ENCODE assay signal across 1 cellular context in the genomic region with DNA sequence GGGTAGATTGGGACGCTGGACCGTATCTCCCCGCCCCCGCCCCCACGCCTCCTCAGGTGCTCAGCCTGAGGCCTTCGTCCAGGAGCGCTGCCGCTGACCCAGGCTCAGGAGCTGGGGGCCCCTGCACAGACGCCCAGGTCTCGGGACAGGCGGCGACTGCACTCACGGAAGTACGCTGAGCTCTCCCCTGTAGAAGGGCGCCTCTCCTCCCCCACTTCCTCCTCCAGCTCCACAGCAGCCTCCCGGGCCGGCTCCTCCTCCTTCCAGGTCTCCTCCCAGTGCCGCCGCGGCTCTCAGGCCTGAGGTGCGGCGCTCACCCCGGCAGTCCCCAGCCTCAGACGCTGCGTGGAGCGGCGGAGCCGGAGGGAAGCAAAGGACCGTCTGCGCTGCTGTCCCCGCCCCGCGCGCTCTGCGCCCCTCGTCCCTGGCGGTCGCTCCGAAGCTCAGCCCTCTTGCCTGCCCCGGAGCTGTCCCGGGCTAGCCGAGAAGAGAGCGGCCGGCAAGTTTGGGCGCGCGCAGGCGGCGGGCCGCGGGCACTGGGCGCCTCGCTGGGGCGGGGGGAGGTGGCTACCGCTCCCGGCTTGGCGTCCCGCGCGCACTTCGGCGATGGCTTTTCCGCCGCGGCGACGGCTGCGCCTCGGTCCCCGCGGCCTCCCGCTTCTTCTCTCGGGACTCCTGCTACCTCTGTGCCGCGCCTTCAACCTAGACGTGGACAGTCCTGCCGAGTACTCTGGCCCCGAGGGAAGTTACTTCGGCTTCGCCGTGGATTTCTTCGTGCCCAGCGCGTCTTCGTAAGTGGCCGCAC.
TF ChIP-seq lines count a peak whose summit lies in the region.

A gene (plus strand): TSS at position 324 of the 805 bp plus-strand sequence. CDS start 283 bp downstream, at position 607.

TF ChIP-seq in HepG2, 621 proteins besides CTCF, POLR2A, EP300 and RAD21 (continued from another document and continues in another):
- TF ChIP-seq, protein P1, sequence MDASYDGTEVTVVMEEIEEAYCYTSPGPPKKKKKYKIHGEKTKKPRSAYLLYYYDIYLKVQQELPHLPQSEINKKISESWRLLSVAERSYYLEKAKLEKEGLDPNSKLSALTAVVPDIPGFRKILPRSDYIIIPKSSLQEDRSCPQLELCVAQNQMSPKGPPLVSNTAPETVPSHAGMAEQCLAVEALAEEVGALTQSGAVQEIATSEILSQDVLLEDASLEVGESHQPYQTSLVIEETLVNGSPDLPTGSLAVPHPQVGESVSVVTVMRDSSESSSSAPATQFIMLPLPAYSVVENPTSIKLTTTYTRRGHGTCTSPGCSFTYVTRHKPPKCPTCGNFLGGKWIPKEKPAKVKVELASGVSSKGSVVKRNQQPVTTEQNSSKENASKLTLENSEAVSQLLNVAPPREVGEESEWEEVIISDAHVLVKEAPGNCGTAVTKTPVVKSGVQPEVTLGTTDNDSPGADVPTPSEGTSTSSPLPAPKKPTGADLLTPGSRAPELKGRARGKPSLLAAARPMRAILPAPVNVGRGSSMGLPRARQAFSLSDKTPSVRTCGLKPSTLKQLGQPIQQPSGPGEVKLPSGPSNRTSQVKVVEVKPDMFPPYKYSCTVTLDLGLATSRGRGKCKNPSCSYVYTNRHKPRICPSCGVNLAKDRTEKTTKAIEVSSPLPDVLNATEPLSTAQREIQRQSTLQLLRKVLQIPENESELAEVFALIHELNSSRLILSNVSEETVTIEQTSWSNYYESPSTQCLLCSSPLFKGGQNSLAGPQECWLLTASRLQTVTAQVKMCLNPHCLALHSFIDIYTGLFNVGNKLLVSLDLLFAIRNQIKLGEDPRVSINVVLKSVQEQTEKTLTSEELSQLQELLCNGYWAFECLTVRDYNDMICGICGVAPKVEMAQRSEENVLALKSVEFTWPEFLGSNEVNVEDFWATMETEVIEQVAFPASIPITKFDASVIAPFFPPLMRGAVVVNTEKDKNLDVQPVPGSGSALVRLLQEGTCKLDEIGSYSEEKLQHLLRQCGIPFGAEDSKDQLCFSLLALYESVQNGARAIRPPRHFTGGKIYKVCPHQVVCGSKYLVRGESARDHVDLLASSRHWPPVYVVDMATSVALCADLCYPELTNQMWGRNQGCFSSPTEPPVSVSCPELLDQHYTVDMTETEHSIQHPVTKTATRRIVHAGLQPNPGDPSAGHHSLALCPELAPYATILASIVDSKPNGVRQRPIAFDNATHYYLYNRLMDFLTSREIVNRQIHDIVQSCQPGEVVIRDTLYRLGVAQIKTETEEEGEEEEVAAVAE (CRISPR knock-in tag; IDR thresholded peaks at IDR 0.05; ENCODE audit: borderline replicate concordance), result no peak; the same call in 1 of the 2 replicates
- TF ChIP-seq MAZ (IDR thresholded peaks at IDR 0.05; ENCODE audit: borderline replicate concordance, low read depth, low read length) (no peak), MAZ (CRISPR knock-in tag; IDR thresholded peaks at IDR 0.05; ENCODE audit: low read depth) (peak; percentile 97), GPN1 (CRISPR knock-in tag; IDR thresholded peaks at IDR 0.05; ENCODE audit: borderline replicate concordance) (no peak), SIN3B (IDR thresholded peaks at IDR 0.05; ENCODE audit: low read length) (0 out of 2 replicates have a peak, but pooled peaks have one; percentile 8), ZNF660 (CRISPR knock-in tag; IDR thresholded peaks at IDR 0.05; ENCODE audit: borderline replicate concordance, low read depth) (peak; percentile 91; the same call in 1 of the 2 replicates), PHB2 (IDR thresholded peaks at IDR 0.05; ENCODE audit: partially characterized antibody) (no peak), RBM22 (optimal IDR thresholded peaks at IDR 0.05; ENCODE audit: low read length) (peak; percentile 82), NR2F2 (IDR thresholded peaks at IDR 0.05; ENCODE audit: borderline replicate concordance, low read depth) (no peak; the same call in 1 of the 2 replicates), ZNF598 (CRISPR knock-in tag; IDR thresholded peaks at IDR 0.05; ENCODE audit: borderline replicate concordance) (peak; percentile 60; the same call in 1 of the 2 replicates), HDAC2 (CRISPR knock-in tag; IDR thresholded peaks at IDR 0.05) (peak; percentile 40; the same call in 1 of the 2 replicates), RBM39 (IDR thresholded peaks at IDR 0.05; ENCODE audit: low read depth, low read length, poor library complexity, severe bottlenecking) (peak; percentile 73), PHF21A (CRISPR knock-in tag; IDR thresholded peaks at IDR 0.05) (peak; percentile 88), ZNF292 (CRISPR knock-in tag; IDR thresholded peaks at IDR 0.05; ENCODE audit: borderline replicate concordance, low read depth) (peak; percentile 99), CBX1 (IDR thresholded peaks at IDR 0.05; ENCODE audit: low read depth) (peak; percentile 94), ZNF615 (CRISPR knock-in tag; IDR thresholded peaks at IDR 0.05; ENCODE audit: borderline replicate concordance) (peak; percentile 85), CEBPB (IDR thresholded peaks at IDR 0.05; ENCODE audit: borderline replicate concordance, low read depth, low read length) (no peak), THAP11 (CRISPR knock-in tag; IDR thresholded peaks at IDR 0.05) (peak; percentile 75), ZNF253 (CRISPR knock-in tag; IDR thresholded peaks at IDR 0.05; ENCODE audit: borderline replicate concordance) (0 out of 2 replicates have a peak, but pooled peaks have one; percentile 58), RORA (CRISPR knock-in tag; IDR thresholded peaks at IDR 0.05) (no peak), MIXL1 (CRISPR knock-in tag; IDR thresholded peaks at IDR 0.05) (peak; percentile 12; the same call in 1 of the 2 replicates), ZNF773 (CRISPR knock-in tag; IDR thresholded peaks at IDR 0.05; ENCODE audit: borderline replicate concordance) (peak; percentile 81; the same call in 1 of the 2 replicates)
- TF ChIP-seq, protein P2, sequence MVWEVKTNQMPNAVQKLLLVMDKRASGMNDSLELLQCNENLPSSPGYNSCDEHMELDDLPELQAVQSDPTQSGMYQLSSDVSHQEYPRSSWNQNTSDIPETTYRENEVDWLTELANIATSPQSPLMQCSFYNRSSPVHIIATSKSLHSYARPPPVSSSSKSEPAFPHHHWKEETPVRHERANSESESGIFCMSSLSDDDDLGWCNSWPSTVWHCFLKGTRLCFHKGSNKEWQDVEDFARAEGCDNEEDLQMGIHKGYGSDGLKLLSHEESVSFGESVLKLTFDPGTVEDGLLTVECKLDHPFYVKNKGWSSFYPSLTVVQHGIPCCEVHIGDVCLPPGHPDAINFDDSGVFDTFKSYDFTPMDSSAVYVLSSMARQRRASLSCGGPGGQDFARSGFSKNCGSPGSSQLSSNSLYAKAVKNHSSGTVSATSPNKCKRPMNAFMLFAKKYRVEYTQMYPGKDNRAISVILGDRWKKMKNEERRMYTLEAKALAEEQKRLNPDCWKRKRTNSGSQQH (CRISPR knock-in tag; IDR thresholded peaks at IDR 0.05; ENCODE audit: low read depth), result peak; percentile 7; the same call in 1 of the 2 replicates
- TF ChIP-seq, protein P3, sequence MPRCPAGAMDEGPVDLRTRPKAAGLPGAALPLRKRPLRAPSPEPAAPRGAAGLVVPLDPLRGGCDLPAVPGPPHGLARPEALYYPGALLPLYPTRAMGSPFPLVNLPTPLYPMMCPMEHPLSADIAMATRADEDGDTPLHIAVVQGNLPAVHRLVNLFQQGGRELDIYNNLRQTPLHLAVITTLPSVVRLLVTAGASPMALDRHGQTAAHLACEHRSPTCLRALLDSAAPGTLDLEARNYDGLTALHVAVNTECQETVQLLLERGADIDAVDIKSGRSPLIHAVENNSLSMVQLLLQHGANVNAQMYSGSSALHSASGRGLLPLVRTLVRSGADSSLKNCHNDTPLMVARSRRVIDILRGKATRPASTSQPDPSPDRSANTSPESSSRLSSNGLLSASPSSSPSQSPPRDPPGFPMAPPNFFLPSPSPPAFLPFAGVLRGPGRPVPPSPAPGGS (CRISPR knock-in tag; IDR thresholded peaks at IDR 0.05), result peak; percentile 93
- TF ChIP-seq, protein P4, sequence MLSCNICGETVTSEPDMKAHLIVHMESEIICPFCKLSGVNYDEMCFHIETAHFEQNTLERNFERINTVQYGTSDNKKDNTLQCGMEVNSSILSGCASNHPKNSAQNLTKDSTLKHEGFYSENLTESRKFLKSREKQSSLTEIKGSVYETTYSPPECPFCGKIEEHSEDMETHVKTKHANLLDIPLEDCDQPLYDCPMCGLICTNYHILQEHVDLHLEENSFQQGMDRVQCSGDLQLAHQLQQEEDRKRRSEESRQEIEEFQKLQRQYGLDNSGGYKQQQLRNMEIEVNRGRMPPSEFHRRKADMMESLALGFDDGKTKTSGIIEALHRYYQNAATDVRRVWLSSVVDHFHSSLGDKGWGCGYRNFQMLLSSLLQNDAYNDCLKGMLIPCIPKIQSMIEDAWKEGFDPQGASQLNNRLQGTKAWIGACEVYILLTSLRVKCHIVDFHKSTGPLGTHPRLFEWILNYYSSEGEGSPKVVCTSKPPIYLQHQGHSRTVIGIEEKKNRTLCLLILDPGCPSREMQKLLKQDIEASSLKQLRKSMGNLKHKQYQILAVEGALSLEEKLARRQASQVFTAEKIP (CRISPR knock-in tag; IDR thresholded peaks at IDR 0.05; ENCODE audit: borderline replicate concordance), result no peak
- TF ChIP-seq, protein P5, sequence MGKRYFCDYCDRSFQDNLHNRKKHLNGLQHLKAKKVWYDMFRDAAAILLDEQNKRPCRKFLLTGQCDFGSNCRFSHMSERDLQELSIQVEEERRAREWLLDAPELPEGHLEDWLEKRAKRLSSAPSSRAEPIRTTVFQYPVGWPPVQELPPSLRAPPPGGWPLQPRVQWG (CRISPR knock-in tag; IDR thresholded peaks at IDR 0.05; ENCODE audit: borderline replicate concordance, low read depth), result no peak; the same call in 1 of the 2 replicates
- TF ChIP-seq, protein P6, sequence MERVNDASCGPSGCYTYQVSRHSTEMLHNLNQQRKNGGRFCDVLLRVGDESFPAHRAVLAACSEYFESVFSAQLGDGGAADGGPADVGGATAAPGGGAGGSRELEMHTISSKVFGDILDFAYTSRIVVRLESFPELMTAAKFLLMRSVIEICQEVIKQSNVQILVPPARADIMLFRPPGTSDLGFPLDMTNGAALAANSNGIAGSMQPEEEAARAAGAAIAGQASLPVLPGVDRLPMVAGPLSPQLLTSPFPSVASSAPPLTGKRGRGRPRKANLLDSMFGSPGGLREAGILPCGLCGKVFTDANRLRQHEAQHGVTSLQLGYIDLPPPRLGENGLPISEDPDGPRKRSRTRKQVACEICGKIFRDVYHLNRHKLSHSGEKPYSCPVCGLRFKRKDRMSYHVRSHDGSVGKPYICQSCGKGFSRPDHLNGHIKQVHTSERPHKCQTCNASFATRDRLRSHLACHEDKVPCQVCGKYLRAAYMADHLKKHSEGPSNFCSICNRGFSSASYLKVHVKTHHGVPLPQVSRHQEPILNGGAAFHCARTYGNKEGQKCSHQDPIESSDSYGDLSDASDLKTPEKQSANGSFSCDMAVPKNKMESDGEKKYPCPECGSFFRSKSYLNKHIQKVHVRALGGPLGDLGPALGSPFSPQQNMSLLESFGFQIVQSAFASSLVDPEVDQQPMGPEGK (CRISPR knock-in tag; IDR thresholded peaks at IDR 0.05), result peak; percentile 91
- TF ChIP-seq, protein P7, sequence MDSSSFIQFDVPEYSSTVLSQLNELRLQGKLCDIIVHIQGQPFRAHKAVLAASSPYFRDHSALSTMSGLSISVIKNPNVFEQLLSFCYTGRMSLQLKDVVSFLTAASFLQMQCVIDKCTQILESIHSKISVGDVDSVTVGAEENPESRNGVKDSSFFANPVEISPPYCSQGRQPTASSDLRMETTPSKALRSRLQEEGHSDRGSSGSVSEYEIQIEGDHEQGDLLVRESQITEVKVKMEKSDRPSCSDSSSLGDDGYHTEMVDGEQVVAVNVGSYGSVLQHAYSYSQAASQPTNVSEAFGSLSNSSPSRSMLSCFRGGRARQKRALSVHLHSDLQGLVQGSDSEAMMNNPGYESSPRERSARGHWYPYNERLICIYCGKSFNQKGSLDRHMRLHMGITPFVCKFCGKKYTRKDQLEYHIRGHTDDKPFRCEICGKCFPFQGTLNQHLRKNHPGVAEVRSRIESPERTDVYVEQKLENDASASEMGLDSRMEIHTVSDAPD (CRISPR knock-in tag; IDR thresholded peaks at IDR 0.05), result peak; percentile 89
- TF ChIP-seq, protein P8, sequence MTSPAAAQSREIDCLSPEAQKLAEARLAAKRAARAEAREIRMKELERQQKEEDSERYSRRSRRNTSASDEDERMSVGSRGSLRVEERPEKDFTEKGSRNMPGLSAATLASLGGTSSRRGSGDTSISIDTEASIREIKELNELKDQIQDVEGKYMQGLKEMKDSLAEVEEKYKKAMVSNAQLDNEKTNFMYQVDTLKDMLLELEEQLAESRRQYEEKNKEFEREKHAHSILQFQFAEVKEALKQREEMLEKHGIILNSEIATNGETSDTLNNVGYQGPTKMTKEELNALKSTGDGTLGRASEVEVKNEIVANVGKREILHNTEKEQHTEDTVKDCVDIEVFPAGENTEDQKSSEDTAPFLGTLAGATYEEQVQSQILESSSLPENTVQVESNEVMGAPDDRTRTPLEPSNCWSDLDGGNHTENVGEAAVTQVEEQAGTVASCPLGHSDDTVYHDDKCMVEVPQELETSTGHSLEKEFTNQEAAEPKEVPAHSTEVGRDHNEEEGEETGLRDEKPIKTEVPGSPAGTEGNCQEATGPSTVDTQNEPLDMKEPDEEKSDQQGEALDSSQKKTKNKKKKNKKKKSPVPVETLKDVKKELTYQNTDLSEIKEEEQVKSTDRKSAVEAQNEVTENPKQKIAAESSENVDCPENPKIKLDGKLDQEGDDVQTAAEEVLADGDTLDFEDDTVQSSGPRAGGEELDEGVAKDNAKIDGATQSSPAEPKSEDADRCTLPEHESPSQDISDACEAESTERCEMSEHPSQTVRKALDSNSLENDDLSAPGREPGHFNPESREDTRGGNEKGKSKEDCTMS (CRISPR knock-in tag; conservative IDR thresholded peaks at IDR 0.05), result no peak; the same call in 1 of the 2 replicates
- TF ChIP-seq, protein P9, sequence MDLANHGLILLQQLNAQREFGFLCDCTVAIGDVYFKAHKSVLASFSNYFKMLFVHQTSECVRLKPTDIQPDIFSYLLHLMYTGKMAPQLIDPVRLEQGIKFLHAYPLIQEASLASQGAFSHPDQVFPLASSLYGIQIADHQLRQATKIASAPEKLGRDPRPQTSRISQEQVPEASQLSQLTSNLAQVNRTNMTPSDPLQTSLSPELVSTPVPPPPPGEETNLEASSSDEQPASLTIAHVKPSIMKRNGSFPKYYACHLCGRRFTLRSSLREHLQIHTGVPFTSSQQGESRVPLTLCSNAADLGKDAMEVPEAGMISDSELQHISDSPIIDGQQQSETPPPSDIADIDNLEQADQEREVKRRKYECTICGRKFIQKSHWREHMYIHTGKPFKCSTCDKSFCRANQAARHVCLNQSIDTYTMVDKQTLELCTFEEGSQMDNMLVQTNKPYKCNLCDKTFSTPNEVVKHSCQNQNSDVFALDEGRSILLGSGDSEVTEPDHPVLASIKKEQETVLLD (CRISPR knock-in tag; IDR thresholded peaks at IDR 0.05; ENCODE audit: low read depth), result no peak; the same call in 1 of the 2 replicates
- TF ChIP-seq, protein P10, sequence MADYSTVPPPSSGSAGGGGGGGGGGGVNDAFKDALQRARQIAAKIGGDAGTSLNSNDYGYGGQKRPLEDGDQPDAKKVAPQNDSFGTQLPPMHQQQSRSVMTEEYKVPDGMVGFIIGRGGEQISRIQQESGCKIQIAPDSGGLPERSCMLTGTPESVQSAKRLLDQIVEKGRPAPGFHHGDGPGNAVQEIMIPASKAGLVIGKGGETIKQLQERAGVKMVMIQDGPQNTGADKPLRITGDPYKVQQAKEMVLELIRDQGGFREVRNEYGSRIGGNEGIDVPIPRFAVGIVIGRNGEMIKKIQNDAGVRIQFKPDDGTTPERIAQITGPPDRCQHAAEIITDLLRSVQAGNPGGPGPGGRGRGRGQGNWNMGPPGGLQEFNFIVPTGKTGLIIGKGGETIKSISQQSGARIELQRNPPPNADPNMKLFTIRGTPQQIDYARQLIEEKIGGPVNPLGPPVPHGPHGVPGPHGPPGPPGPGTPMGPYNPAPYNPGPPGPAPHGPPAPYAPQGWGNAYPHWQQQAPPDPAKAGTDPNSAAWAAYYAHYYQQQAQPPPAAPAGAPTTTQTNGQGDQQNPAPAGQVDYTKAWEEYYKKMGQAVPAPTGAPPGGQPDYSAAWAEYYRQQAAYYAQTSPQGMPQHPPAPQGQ (CRISPR knock-in tag; IDR thresholded peaks at IDR 0.05; ENCODE audit: borderline replicate concordance), result no peak
